18 cellular contexts compared by ENCODE assay signal in genomic region chr17:68718924-68719323, GRCh38.
DNase-seq lines count a peak whose midpoint lies in the region; ATAC-seq and TF ChIP-seq lines count a peak whose summit lies in the region.
"Had no signal": no experiment of that assay in that cellular context is flagged by ENCODE, and none has a peak within 500 bp of the region (broad histone marks: within the 10 kb centered on the region; RNA-seq: fewer than 3 reads in every experiment).

No MANE protein-coding gene starts in this region.

- H3F3A ChIP-seq in GM23338 (replicated peaks; ENCODE audit: low read depth) = no peaks in the 10 kb centered on the region

- H3K27me3 ChIP-seq in GM23338 (ENCODE audit: insufficient read depth) = no peaks in the 10 kb centered on the region
- no peaks in the 10 kb centered on the region for H3K27me3 ChIP-seq in osteoblast (ENCODE audit: insufficient read depth, low read length)

- H3K36me3 ChIP-seq in GM23338 (ENCODE audit: insufficient read depth) (no peaks in the 10 kb centered on the region), osteoblast (ENCODE audit: insufficient read depth, low read length) (no peaks in the 10 kb centered on the region)
- H3K36me3 ChIP-seq: HAP-1 had no signal

- H3K36me3 Mint-ChIP-seq in GM23338 (ENCODE audit: low read depth) = no peaks in the 10 kb centered on the region
- H3K36me3 Mint-ChIP-seq: CD4-positive, alpha-beta memory T cell had no signal

- DNase-seq in AG20443 (ENCODE audit: low spot score) (peak; percentile 20), GM23338 (ENCODE audit: low spot score) (no peak), fibroblast of gingiva (ENCODE audit: low read depth) (peak; percentile 38), osteoblast (ENCODE audit: insufficient read length, low spot score, missing footprints) (no peak), hippocampal formation (lab: John Stamatoyannopoulos, UW) (no peak), AG08396 (ENCODE audit: low spot score) (no peak)
- DNase-seq: C1 segment of cervical spinal cord; Calu3; CD4-positive, alpha-beta memory T cell; COR-L47; DMS53; DMS79 treated with DMSO at 0.1 percent for 48 hours; GF-D8; HFFc6 had no signal

- H2AFZ ChIP-seq in GM23338 = 0 out of 2 replicates have a peak overlapping the region, but pooled peaks have one; percentile 56
- no peak overlapping the region for H2AFZ ChIP-seq in osteoblast (ENCODE audit: low read length)

- H3K4me3 ChIP-seq in GM23338 = no peak overlapping the region
- H3K4me3 ChIP-seq in osteoblast (ENCODE audit: insufficient read depth, low read length) = no peak overlapping the region
- H3K4me3 ChIP-seq: HAP-1 had no signal

- no peaks in the 10 kb centered on the region for H3K4me1 Mint-ChIP-seq in GM23338
- H3K4me1 Mint-ChIP-seq: CD4-positive, alpha-beta memory T cell had no signal

- no peak overlapping the region for H3K4me3 Mint-ChIP-seq in GM23338
- H3K4me3 Mint-ChIP-seq: CD4-positive, alpha-beta memory T cell; HFFc6 had no signal

- no peak overlapping the region for H3K27ac Mint-ChIP-seq in GM23338
- H3K27ac Mint-ChIP-seq: CD4-positive, alpha-beta memory T cell; HFFc6 had no signal

- no peaks in the 10 kb centered on the region for H3K9me3 ChIP-seq in osteoblast (ENCODE audit: low read depth, low read length)
- H3K9me3 ChIP-seq: HAP-1 had no signal

- H3K9me3 Mint-ChIP-seq in GM23338 = no peaks in the 10 kb centered on the region

- ATAC-seq in GM23338 (no peak), HG03095 (IDR thresholded peaks at IDR 0.05; ENCODE audit: unreplicated experiment) (no peak), HG03108 (IDR thresholded peaks at IDR 0.05; ENCODE audit: unreplicated experiment) (no peak)

- TF ChIP-seq CTCF in GM23338 (conservative IDR thresholded peaks at IDR 0.05; ENCODE audit: low read depth in 2 of 2) (no peak), osteoblast (IDR thresholded peaks at IDR 0.05; ENCODE audit: extremely low read depth, low read depth, low read length) (no peak)

- no peak overlapping the region for H3K27ac ChIP-seq in GM23338 (ENCODE audit: low read depth)
- peak overlapping the region; percentile 3 for H3K27ac ChIP-seq in osteoblast (ENCODE audit: low read depth, low read length)
- H3K27ac ChIP-seq: 22Rv1 had no signal

- no peaks in the 10 kb centered on the region for H3K79me2 ChIP-seq in GM23338 (replicated peaks; ENCODE audit: insufficient read depth)
- no peaks in the 10 kb centered on the region for H3K79me2 ChIP-seq in osteoblast (ENCODE audit: insufficient read depth, low read length)

- H3K4me1 ChIP-seq in GM23338 (ENCODE audit: insufficient read depth) (no peaks in the 10 kb centered on the region; the same call in 1 of the 2 replicates), osteoblast (ENCODE audit: insufficient read depth, low read length) (peaks cover 15% of the 10 kb centered on the region)
- H3K4me1 ChIP-seq: HAP-1 had no signal

- H4K20me1 ChIP-seq in GM23338 (replicated peaks; ENCODE audit: insufficient read depth) = no peaks in the 10 kb centered on the region
- no peaks in the 10 kb centered on the region for H4K20me1 ChIP-seq in osteoblast (ENCODE audit: insufficient read depth, low read length)

- no peak overlapping the region for H3K4me2 ChIP-seq in GM23338
- no peak overlapping the region for H3K4me2 ChIP-seq in osteoblast (ENCODE audit: insufficient read depth, low read length)

- peaks cover 2% of the 10 kb centered on the region for H3K27me3 Mint-ChIP-seq in GM23338 (ENCODE audit: insufficient read depth, low read depth, poor library complexity)

- peaks cover 5% of the 10 kb centered on the region; the same call in 1 of the 2 replicates for H3K9me2 ChIP-seq in GM23338 (ENCODE audit: insufficient read depth)

TF ChIP-seq in GM23338, 12 proteins besides CTCF, POLR2A, EP300 and RAD21 (continues in another document):
- TF ChIP-seq EZH2 (IDR thresholded peaks at IDR 0.05; ENCODE audit: low read depth, unreplicated experiment) = no peak
- TF ChIP-seq ZNF114 (CRISPR knock-in tag; IDR thresholded peaks at IDR 0.05) = no peak
- no peak for TF ChIP-seq POLR2AphosphoS5 (IDR thresholded peaks at IDR 0.05; ENCODE audit: low read depth)
- TF ChIP-seq JUNB (IDR thresholded peaks at IDR 0.05; ENCODE audit: unreplicated experiment) = no peak
- no peak for TF ChIP-seq REST (IDR thresholded peaks at IDR 0.05; ENCODE audit: unreplicated experiment)
- no peak for TF ChIP-seq STAT1 (IDR thresholded peaks at IDR 0.05; ENCODE audit: unreplicated experiment)
- TF ChIP-seq ZNF331 (CRISPR knock-in tag; IDR thresholded peaks at IDR 0.05; ENCODE audit: low read depth) = no peak
- TF ChIP-seq CREB1 (CRISPR knock-in tag; IDR thresholded peaks at IDR 0.05; ENCODE audit: low read depth) = no peak
- TF ChIP-seq ETS1 (IDR thresholded peaks at IDR 0.05) = no peak
- TF ChIP-seq EZH2phosphoT487 (IDR thresholded peaks at IDR 0.05; ENCODE audit: unreplicated experiment) = no peak
- no peak for TF ChIP-seq NANOG (IDR thresholded peaks at IDR 0.05; ENCODE audit: borderline replicate concordance)

Comparison
In these comparisons a context has a peak if more than half of its experiments do, and no peak if none do; other contexts are left out.
1. DNase-seq: peak in AG20443 (single experiment) and fibroblast of gingiva (single experiment); none in GM23338 (single experiment), osteoblast (single experiment), hippocampal formation (0 of 2) and AG08396 (single experiment).